2 cellular contexts compared by ENCODE assay signal in genomic region chr16:1779741-1780676, GRCh38.
TF ChIP-seq lines count a peak whose summit lies in the region.

No MANE protein-coding gene starts in this region.

TF ChIP-seq in A549, 52 proteins besides CTCF, POLR2A, EP300 and RAD21:
- TF ChIP-seq PBX3 (IDR thresholded peaks at IDR 0.05) (peak; percentile 60; the same call in 1 of the 2 replicates), CEBPB (IDR thresholded peaks at IDR 0.05) (no peak), CBX8 (IDR thresholded peaks at IDR 0.05) (no peak), CHD2 (IDR thresholded peaks at IDR 0.05; ENCODE audit: low read length, partially characterized antibody) (no peak), ZSCAN20 (CRISPR knock-in tag; IDR thresholded peaks at IDR 0.05) (no peak), ELK1 (IDR thresholded peaks at IDR 0.05; ENCODE audit: low read depth, low read length) (no peak), MYC (IDR thresholded peaks at IDR 0.05; ENCODE audit: borderline replicate concordance, low read length) (no peak), FOSB (CRISPR knock-in tag; IDR thresholded peaks at IDR 0.05) (no peak)

TF ChIP-seq in GM23338, 12 proteins besides CTCF, POLR2A, EP300 and RAD21:
- TF ChIP-seq CREB1 (CRISPR knock-in tag; IDR thresholded peaks at IDR 0.05; ENCODE audit: low read depth) (no peak), ZNF462 (CRISPR knock-in tag; IDR thresholded peaks at IDR 0.05) (no peak), EZH2phosphoT487 (IDR thresholded peaks at IDR 0.05; ENCODE audit: unreplicated experiment) (no peak), POLR2AphosphoS5 (IDR thresholded peaks at IDR 0.05; ENCODE audit: low read depth) (peak; percentile 31; the same call in 1 of the 2 replicates), STAT1 (IDR thresholded peaks at IDR 0.05; ENCODE audit: unreplicated experiment) (no peak), ZNF331 (CRISPR knock-in tag; IDR thresholded peaks at IDR 0.05; ENCODE audit: low read depth) (no peak), ZNF114 (CRISPR knock-in tag; IDR thresholded peaks at IDR 0.05) (no peak)
